In genomic region chr12:41917181-41917580, GRCh38 we compare ENCODE assay signal across 15 cellular contexts.
"Had no signal": no experiment of that assay in that cellular context is flagged by ENCODE, and none has a peak within 500 bp of the region (broad histone marks: within the 10 kb centered on the region; RNA-seq: fewer than 3 reads in every experiment).

No MANE protein-coding gene starts in this region.

- H3K36me3 ChIP-seq: adrenal gland, MG63 had no signal

- H3K36me3 Mint-ChIP-seq: activated naive CD8-positive, alpha-beta T cell treated with anti-CD3 and anti-CD28 coated beads, Interleukin-2, amount 10 ng/mL, durations not matched to agents 7 days and 5 days had no signal

- H3K4me1 ChIP-seq: adrenal gland had no signal

- H3K27ac Mint-ChIP-seq: activated CD8-positive, alpha-beta T cell treated with anti-CD3 and anti-CD28 coated beads for 36 hours; activated naive CD8-positive, alpha-beta T cell treated with anti-CD3 and anti-CD28 coated beads, Interleukin-2, amount 10 ng/mL, durations not matched to agents 7 days and 5 days; activated T-cell treated with anti-CD3 and anti-CD28 coated beads, Interleukin-2, amount 50 U/mL, for 72 hours; T-helper 1 cell treated with Interleukin-12 subunit alpha and Interleukin-12 subunit beta and Interleukin-4 antibody, amounts not matched to agents 30 μg/mL and 1 μg/mL, for 36 hours had no signal

- H2AFZ ChIP-seq: PC-9 had no signal

- H3K9me3 ChIP-seq: adrenal gland, MG63 had no signal

- H3K4me1 Mint-ChIP-seq: activated naive CD8-positive, alpha-beta T cell treated with anti-CD3 and anti-CD28 coated beads, Interleukin-2, amount 10 ng/mL, durations not matched to agents 7 days and 5 days had no signal

- H3K27me3 ChIP-seq: adrenal gland had no signal

- H3K27ac ChIP-seq: adrenal gland, PC-9 had no signal

- H3K9me3 Mint-ChIP-seq: activated CD8-positive, alpha-beta T cell treated with anti-CD3 and anti-CD28 coated beads for 36 hours; activated naive CD8-positive, alpha-beta T cell treated with anti-CD3 and anti-CD28 coated beads, Interleukin-2, amount 10 ng/mL, durations not matched to agents 7 days and 5 days; T-helper 1 cell treated with Interleukin-12 subunit alpha and Interleukin-12 subunit beta and Interleukin-4 antibody, amounts not matched to agents 30 μg/mL and 1 μg/mL, for 36 hours had no signal

- DNase-seq: activated CD4-positive, alpha-beta T cell treated with anti-CD3 and anti-CD28 coated beads for 4 hours; activated CD8-positive, alpha-beta memory T cell treated with anti-CD3 and anti-CD28 coated beads, Interleukin-2, amount 50 U/mL, for 4 hours; activated CD8-positive, alpha-beta T cell treated with anti-CD3 and anti-CD28 coated beads for 36 hours; activated naive CD4-positive, alpha-beta T cell treated with anti-CD3 and anti-CD28 coated beads, Interleukin-2, amount 50 U/mL, for 16 hours; activated naive CD8-positive, alpha-beta T cell treated with anti-CD3 and anti-CD28 coated beads, Interleukin-2, amount 10 ng/mL, durations not matched to agents 7 days and 5 days; activated T-cell treated with anti-CD3 and anti-CD28 coated beads, Interleukin-2, amount 50 U/mL, for 72 hours; adrenal gland; anterior cingulate cortex; MG63; NCI-H1105 treated with DMSO at 0.1 percent for 48 hours; NCI-H1436 treated with DMSO at 0.1 percent for 48 hours; NCI-H2081; PC-9 had no signal

- H3K4me3 ChIP-seq: adrenal gland, MG63, PC-9 had no signal

- ATAC-seq: activated CD4-positive, CD25-positive, alpha-beta regulatory T cell treated with anti-CD3 and anti-CD28 coated beads, Interleukin-2, amount 50 U/mL, for 24 hours; activated CD8-positive, alpha-beta T cell treated with anti-CD3 and anti-CD28 coated beads for 36 hours; activated T-cell treated with anti-CD3 and anti-CD28 coated beads, Interleukin-2, amount 50 U/mL, for 72 hours had no signal

- H3K4me3 Mint-ChIP-seq: activated CD8-positive, alpha-beta T cell treated with anti-CD3 and anti-CD28 coated beads for 36 hours; activated naive CD8-positive, alpha-beta T cell treated with anti-CD3 and anti-CD28 coated beads, Interleukin-2, amount 10 ng/mL, durations not matched to agents 7 days and 5 days; activated T-cell treated with anti-CD3 and anti-CD28 coated beads, Interleukin-2, amount 50 U/mL, for 72 hours; T-helper 1 cell treated with Interleukin-12 subunit alpha and Interleukin-12 subunit beta and Interleukin-4 antibody, amounts not matched to agents 30 μg/mL and 1 μg/mL, for 36 hours had no signal
